In the genomic region with DNA sequence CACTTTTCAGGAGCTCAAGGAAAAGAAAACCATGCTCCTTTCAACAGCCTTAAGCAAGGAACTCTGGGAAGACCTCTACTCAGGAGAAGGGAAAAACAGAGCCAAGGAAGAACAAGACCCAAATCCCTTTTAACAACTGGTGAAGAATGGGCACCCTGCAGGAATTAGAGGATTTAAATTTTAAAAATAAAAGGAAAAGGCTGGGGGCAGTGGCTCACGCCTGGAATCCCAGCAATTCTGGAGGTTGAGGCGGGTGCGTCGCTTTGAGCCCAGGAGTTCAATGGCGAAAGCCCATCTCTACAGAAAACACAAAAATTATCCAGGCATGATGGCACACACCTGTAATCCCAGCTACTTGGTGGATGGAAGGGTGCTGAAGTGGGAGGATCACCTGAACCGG, we compare ENCODE assay signal across 1 cellular context.
TF ChIP-seq lines count a peak whose summit lies in the region.

No MANE protein-coding gene starts in this region.

TF ChIP-seq in HepG2, 621 proteins besides CTCF, POLR2A, EP300 and RAD21:
- TF ChIP-seq ATRX (CRISPR knock-in tag; IDR thresholded peaks at IDR 0.05; ENCODE audit: borderline replicate concordance) (no peak), ZNF253 (CRISPR knock-in tag; IDR thresholded peaks at IDR 0.05; ENCODE audit: borderline replicate concordance) (no peak), ZNF441 (CRISPR knock-in tag; IDR thresholded peaks at IDR 0.05; ENCODE audit: borderline replicate concordance) (no peak), SNAPC2 (CRISPR knock-in tag; IDR thresholded peaks at IDR 0.05) (no peak), ZNF20 (CRISPR knock-in tag; IDR thresholded peaks at IDR 0.05) (no peak), TCF12 (IDR thresholded peaks at IDR 0.05) (no peak), TCF12 (CRISPR knock-in tag; IDR thresholded peaks at IDR 0.05) (no peak), BRD4 (CRISPR knock-in tag; IDR thresholded peaks at IDR 0.05) (no peak), ZNF230 (CRISPR knock-in tag; IDR thresholded peaks at IDR 0.05) (no peak), HDAC1 (CRISPR knock-in tag; IDR thresholded peaks at IDR 0.05) (no peak), MBD4 (IDR thresholded peaks at IDR 0.05; ENCODE audit: borderline replicate concordance, low read length) (no peak), CHD4 (IDR thresholded peaks at IDR 0.05; ENCODE audit: borderline replicate concordance, low read length) (no peak), ZSCAN20 (CRISPR knock-in tag; IDR thresholded peaks at IDR 0.05; ENCODE audit: borderline replicate concordance) (no peak), RARA (CRISPR knock-in tag; IDR thresholded peaks at IDR 0.05) (no peak), KDM5B (CRISPR knock-in tag; IDR thresholded peaks at IDR 0.05; ENCODE audit: borderline replicate concordance) (no peak)
- TF ChIP-seq, protein P1, sequence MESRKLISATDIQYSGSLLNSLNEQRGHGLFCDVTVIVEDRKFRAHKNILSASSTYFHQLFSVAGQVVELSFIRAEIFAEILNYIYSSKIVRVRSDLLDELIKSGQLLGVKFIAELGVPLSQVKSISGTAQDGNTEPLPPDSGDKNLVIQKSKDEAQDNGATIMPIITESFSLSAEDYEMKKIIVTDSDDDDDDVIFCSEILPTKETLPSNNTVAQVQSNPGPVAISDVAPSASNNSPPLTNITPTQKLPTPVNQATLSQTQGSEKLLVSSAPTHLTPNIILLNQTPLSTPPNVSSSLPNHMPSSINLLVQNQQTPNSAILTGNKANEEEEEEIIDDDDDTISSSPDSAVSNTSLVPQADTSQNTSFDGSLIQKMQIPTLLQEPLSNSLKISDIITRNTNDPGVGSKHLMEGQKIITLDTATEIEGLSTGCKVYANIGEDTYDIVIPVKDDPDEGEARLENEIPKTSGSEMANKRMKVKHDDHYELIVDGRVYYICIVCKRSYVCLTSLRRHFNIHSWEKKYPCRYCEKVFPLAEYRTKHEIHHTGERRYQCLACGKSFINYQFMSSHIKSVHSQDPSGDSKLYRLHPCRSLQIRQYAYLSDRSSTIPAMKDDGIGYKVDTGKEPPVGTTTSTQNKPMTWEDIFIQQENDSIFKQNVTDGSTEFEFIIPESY (CRISPR knock-in tag; IDR thresholded peaks at IDR 0.05) = no peak
- TF ChIP-seq, protein P2, sequence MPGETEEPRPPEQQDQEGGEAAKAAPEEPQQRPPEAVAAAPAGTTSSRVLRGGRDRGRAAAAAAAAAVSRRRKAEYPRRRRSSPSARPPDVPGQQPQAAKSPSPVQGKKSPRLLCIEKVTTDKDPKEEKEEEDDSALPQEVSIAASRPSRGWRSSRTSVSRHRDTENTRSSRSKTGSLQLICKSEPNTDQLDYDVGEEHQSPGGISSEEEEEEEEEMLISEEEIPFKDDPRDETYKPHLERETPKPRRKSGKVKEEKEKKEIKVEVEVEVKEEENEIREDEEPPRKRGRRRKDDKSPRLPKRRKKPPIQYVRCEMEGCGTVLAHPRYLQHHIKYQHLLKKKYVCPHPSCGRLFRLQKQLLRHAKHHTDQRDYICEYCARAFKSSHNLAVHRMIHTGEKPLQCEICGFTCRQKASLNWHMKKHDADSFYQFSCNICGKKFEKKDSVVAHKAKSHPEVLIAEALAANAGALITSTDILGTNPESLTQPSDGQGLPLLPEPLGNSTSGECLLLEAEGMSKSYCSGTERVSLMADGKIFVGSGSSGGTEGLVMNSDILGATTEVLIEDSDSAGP (CRISPR knock-in tag; IDR thresholded peaks at IDR 0.05; ENCODE audit: borderline replicate concordance) = no peak
- TF ChIP-seq, protein P3, sequence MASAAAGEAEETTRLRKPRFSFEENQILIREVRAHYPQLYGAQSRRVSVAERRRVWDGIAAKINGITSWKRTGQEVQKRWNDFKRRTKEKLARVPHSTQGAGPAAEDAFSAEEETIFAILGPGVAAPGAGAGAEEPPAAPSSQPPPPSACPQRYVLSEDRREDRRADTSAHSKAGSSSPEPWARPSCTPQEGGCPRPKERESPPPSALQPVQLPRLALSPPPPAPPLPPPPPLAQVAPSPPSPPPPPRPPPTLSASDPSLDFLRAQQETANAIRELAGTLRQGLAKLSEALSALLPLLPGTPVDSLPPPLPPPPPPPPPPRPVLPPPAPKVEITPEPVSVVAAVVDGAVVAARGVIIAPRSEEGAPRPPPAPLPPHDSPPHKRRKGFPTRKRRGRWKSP (CRISPR knock-in tag; IDR thresholded peaks at IDR 0.05) = no peak
- TF ChIP-seq, protein P4, sequence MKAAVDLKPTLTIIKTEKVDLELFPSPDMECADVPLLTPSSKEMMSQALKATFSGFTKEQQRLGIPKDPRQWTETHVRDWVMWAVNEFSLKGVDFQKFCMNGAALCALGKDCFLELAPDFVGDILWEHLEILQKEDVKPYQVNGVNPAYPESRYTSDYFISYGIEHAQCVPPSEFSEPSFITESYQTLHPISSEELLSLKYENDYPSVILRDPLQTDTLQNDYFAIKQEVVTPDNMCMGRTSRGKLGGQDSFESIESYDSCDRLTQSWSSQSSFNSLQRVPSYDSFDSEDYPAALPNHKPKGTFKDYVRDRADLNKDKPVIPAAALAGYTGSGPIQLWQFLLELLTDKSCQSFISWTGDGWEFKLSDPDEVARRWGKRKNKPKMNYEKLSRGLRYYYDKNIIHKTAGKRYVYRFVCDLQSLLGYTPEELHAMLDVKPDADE (CRISPR knock-in tag; IDR thresholded peaks at IDR 0.05) = no peak
- TF ChIP-seq, protein P5, sequence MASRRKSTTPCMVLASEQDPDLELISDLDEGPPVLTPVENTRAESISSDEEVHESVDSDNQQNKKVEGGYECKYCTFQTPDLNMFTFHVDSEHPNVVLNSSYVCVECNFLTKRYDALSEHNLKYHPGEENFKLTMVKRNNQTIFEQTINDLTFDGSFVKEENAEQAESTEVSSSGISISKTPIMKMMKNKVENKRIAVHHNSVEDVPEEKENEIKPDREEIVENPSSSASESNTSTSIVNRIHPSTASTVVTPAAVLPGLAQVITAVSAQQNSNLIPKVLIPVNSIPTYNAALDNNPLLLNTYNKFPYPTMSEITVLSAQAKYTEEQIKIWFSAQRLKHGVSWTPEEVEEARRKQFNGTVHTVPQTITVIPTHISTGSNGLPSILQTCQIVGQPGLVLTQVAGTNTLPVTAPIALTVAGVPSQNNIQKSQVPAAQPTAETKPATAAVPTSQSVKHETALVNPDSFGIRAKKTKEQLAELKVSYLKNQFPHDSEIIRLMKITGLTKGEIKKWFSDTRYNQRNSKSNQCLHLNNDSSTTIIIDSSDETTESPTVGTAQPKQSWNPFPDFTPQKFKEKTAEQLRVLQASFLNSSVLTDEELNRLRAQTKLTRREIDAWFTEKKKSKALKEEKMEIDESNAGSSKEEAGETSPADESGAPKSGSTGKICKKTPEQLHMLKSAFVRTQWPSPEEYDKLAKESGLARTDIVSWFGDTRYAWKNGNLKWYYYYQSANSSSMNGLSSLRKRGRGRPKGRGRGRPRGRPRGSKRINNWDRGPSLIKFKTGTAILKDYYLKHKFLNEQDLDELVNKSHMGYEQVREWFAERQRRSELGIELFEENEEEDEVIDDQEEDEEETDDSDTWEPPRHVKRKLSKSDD (CRISPR knock-in tag; IDR thresholded peaks at IDR 0.05; ENCODE audit: low read depth) = no peak
- TF ChIP-seq, protein P6, sequence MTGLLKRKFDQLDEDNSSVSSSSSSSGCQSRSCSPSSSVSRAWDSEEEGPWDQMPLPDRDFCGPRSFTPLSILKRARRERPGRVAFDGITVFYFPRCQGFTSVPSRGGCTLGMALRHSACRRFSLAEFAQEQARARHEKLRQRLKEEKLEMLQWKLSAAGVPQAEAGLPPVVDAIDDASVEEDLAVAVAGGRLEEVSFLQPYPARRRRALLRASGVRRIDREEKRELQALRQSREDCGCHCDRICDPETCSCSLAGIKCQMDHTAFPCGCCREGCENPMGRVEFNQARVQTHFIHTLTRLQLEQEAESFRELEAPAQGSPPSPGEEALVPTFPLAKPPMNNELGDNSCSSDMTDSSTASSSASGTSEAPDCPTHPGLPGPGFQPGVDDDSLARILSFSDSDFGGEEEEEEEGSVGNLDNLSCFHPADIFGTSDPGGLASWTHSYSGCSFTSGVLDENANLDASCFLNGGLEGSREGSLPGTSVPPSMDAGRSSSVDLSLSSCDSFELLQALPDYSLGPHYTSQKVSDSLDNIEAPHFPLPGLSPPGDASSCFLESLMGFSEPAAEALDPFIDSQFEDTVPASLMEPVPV (CRISPR knock-in tag; IDR thresholded peaks at IDR 0.05) = no peak
